Comparison of ENCODE assay signal across 24 cellular contexts in genomic region chr12:48640428-48640827, GRCh38. TPM values are rescaled to one million over a fixed set of nuclear protein-coding genes. Genes with fewer than 3 reads are reported as not detected.
A peak's percentile ranks its signal among the peaks of the same experiment; 100 is the strongest.
DNase-seq lines count a peak whose midpoint lies in the region; ATAC-seq, FAIRE-seq and TF ChIP-seq lines count a peak whose summit lies in the region.
"Had no signal": no experiment of that assay in that cellular context is flagged by ENCODE, and none has a peak within 500 bp of the region (broad histone marks: within the 10 kb centered on the region; RNA-seq: fewer than 3 reads in every experiment).

No MANE protein-coding gene starts in this region.

- no peak overlapping the region for H3K27ac ChIP-seq in A549
- H3K27ac ChIP-seq in RWPE2 (ENCODE audit: poor library complexity, severe bottlenecking), result no peak overlapping the region
- H3K27ac ChIP-seq in endothelial cell of umbilical vein (ENCODE audit: insufficient read depth, low read depth, low read length), result no peak overlapping the region
- H3K27ac ChIP-seq: 22Rv1, BLaER1 had no signal

- no peaks in the 10 kb centered on the region for H4K20me1 ChIP-seq in endothelial cell of umbilical vein (replicated peaks; ENCODE audit: control insufficient read depth, extremely low read depth, insufficient read depth, low read length)
- H4K20me1 ChIP-seq: BLaER1 had no signal

- no peaks in the 10 kb centered on the region for H3K79me2 ChIP-seq in endothelial cell of umbilical vein (ENCODE audit: control insufficient read depth, insufficient read depth, low read length)

- dilution Hi-C loops in endothelial cell of umbilical vein (cut with MboI; ENCODE audit: extremely low pct_ligation_motif_present, low sequenced_read_pairs), result no loop called here

- H3K36me3 ChIP-seq in RWPE2 (ENCODE audit: low read depth) (peaks cover 14% of the 10 kb centered on the region), endothelial cell of umbilical vein (ENCODE audit: control insufficient read depth in 2 of 2, extremely low read depth in 1 of 2, insufficient read depth in 2 of 2, low read length in 2 of 2) (no peaks in the 10 kb centered on the region)

- ATAC-seq in A549 (peak; percentile 40 to 51; a peak in 3 of 6 replicates), RWPE2 (ENCODE audit: low read depth) (0 out of 3 replicates have a peak, but pooled peaks have one; percentile 23)
- ATAC-seq: GM12878 had no signal

- no peak for TF ChIP-seq RAD21 in A549 (conservative IDR thresholded peaks at IDR 0.05 in 1 of 2, IDR thresholded peaks at IDR 0.05 in 1 of 2)

- H3K27me3 ChIP-seq in RWPE2 (ENCODE audit: insufficient read depth, poor library complexity, severe bottlenecking) (no peaks in the 10 kb centered on the region), endothelial cell of umbilical vein (ENCODE audit: control insufficient read depth in 2 of 2, insufficient read depth in 2 of 2, low read length in 2 of 2) (no peaks in the 10 kb centered on the region)
- H3K27me3 ChIP-seq: BE2C, BLaER1 had no signal

- CTCF ChIA-PET in A549 (lab: Yijun Ruan, JAX) (interaction anchor here (1.9 kb wide), 1 partner anchor 21 kb away, joined by 6 read pairs; no protein-coding TSS in a partner anchor), endothelial cell of umbilical vein (lab: Charles Lee) (no interaction called here)

- H3K4me2 ChIP-seq in A549 (no peak overlapping the region), endothelial cell of umbilical vein (ENCODE audit: insufficient read depth, low read length) (no peak overlapping the region)
- H3K4me2 ChIP-seq: BLaER1 had no signal

- POLR2A ChIA-PET in A549 (lab: Yijun Ruan, JAX), result no interaction called here
- POLR2A ChIA-PET in endothelial cell of umbilical vein (lab: Charles Lee), result no interaction called here

- TF ChIP-seq POLR2A in A549 (IDR thresholded peaks at IDR 0.05; ENCODE audit: low read length), result no peak
- no peak for TF ChIP-seq POLR2A in endothelial cell of umbilical vein (IDR thresholded peaks at IDR 0.05; ENCODE audit: low read depth, low read length)

- H3K9me1 ChIP-seq in endothelial cell of umbilical vein (replicated peaks; ENCODE audit: control insufficient read depth, extremely low read depth, insufficient read depth, low read length), result no peaks in the 10 kb centered on the region

- TF ChIP-seq EP300 in A549 (IDR thresholded peaks at IDR 0.05), result no peak

- no peak overlapping the region for H3K9ac ChIP-seq in endothelial cell of umbilical vein (replicated peaks; ENCODE audit: extremely low read depth, insufficient read depth, low read length)
- H3K9ac ChIP-seq: BLaER1 had no signal

- no peak for FAIRE-seq in A549 (lab: Jason Lieb, UNC)
- peak; percentile 18 for FAIRE-seq in endothelial cell of umbilical vein (lab: Jason Lieb, UNC)
- FAIRE-seq: GM12878, GM12892, GM18507 had no signal

- H2AFZ ChIP-seq in endothelial cell of umbilical vein (ENCODE audit: low read depth, low read length), result no peak overlapping the region

- no peaks in the 10 kb centered on the region for H3K9me3 ChIP-seq in A549
- H3K9me3 ChIP-seq in RWPE2 (ENCODE audit: severe bottlenecking), result no peaks in the 10 kb centered on the region
- no peaks in the 10 kb centered on the region for H3K9me3 ChIP-seq in endothelial cell of umbilical vein (replicated peaks; ENCODE audit: control insufficient read depth, insufficient read depth, low read length)
- H3K9me3 ChIP-seq: BE2C had no signal

- no peaks in the 10 kb centered on the region for H3K4me1 ChIP-seq in A549
- H3K4me1 ChIP-seq in RWPE2 (ENCODE audit: insufficient read depth, poor library complexity, severe bottlenecking), result no peaks in the 10 kb centered on the region
- H3K4me1 ChIP-seq in endothelial cell of umbilical vein (ENCODE audit: control insufficient read depth, extremely low read depth, insufficient read depth, low read length), result no peaks in the 10 kb centered on the region
- H3K4me1 ChIP-seq: BE2C, BLaER1 had no signal

- intact Hi-C loops in endothelial cell of umbilical vein (cut with micrococcal nuclease), result no loop called here

- H3K4me3 ChIP-seq in A549 (no peak overlapping the region), RWPE2 (ENCODE audit: severe bottlenecking) (no peak overlapping the region), endothelial cell of umbilical vein (replicated peaks in 1 of 3; ENCODE audit: insufficient read depth in 1 of 3, low read depth in 1 of 3, low read length in 3 of 3) (no peak overlapping the region)
- H3K4me3 ChIP-seq: BLaER1, GM12878 had no signal

- no peak for DNase-seq in A549 (ENCODE audit: low read depth in 1 of 2, low spot score in 1 of 2)
- DNase-seq in RWPE2 (ENCODE audit: low spot score), result no peak
- no peak for DNase-seq in endothelial cell of umbilical vein (ENCODE audit: low read depth, low spot score)
- no peak for DNase-seq in epidermal melanocyte (ENCODE audit: insufficient read length, low spot score)
- DNase-seq in NCI-H524 (lab: John Stamatoyannopoulos, UW), result no peak
- DNase-seq: ACHN; BE2C; C1 segment of cervical spinal cord; CD4-positive, alpha-beta memory T cell; CD4-positive, CD25-positive, alpha-beta regulatory T cell; CD8-positive, alpha-beta memory T cell; COR-L47; DMS 273 treated with DMSO at 0.1 percent for 48 hours; DMS153; DMS53; DMS79; DND-41; EL; GDM1 had no signal

- no peak for TF ChIP-seq CTCF in A549 (IDR thresholded peaks at IDR 0.05)
- no peak for TF ChIP-seq CTCF in RWPE2 (IDR thresholded peaks at IDR 0.05; ENCODE audit: poor library complexity, severe bottlenecking)
- TF ChIP-seq CTCF in endothelial cell of umbilical vein (IDR thresholded peaks at IDR 0.05; ENCODE audit: extremely low read depth in 1 of 2, insufficient read depth in 1 of 2, low read depth in 1 of 2, low read length in 2 of 2), result no peak

- no TSS peak for BruUV-seq in endothelial cell of umbilical vein (replicated peaks; lab: Mats Ljungman, UMichigan)

TF ChIP-seq in A549, 52 proteins besides CTCF, POLR2A, EP300 and RAD21:
- no peak for TF ChIP-seq HDAC2 (IDR thresholded peaks at IDR 0.05)
- no peak for TF ChIP-seq CHD2 (IDR thresholded peaks at IDR 0.05; ENCODE audit: low read length, partially characterized antibody)
- TF ChIP-seq JUNB (IDR thresholded peaks at IDR 0.05), result no peak
- no peak for TF ChIP-seq EHMT2 (IDR thresholded peaks at IDR 0.05; ENCODE audit: low read depth)
- no peak for TF ChIP-seq ESRRA (IDR thresholded peaks at IDR 0.05; ENCODE audit: borderline replicate concordance, low read length)
- no peak for TF ChIP-seq RARB (CRISPR knock-in tag; IDR thresholded peaks at IDR 0.05)
- no peak for TF ChIP-seq GATA3 (IDR thresholded peaks at IDR 0.05; ENCODE audit: borderline replicate concordance)

TF ChIP-seq in endothelial cell of umbilical vein, 7 proteins besides CTCF, POLR2A, EP300 and RAD21:
- TF ChIP-seq FOS (IDR thresholded peaks at IDR 0.05; ENCODE audit: borderline replicate concordance, insufficient read depth, low read length) (no peak), JUN (IDR thresholded peaks at IDR 0.05; ENCODE audit: borderline replicate concordance, insufficient read depth, insufficient read length, low read depth) (no peak), POLR2AphosphoS5 (IDR thresholded peaks at IDR 0.05; ENCODE audit: insufficient read depth, low read depth, low read length) (no peak), GATA2 (IDR thresholded peaks at IDR 0.05; ENCODE audit: insufficient read depth, insufficient read length, low read depth, low read length) (no peak), EZH2 (IDR thresholded peaks at IDR 0.05; ENCODE audit: borderline replicate concordance, low read depth, low read length, severe bottlenecking) (no peak), MYC (IDR thresholded peaks at IDR 0.05; ENCODE audit: low read depth, low read length) (no peak), MAX (IDR thresholded peaks at IDR 0.05; ENCODE audit: insufficient read depth, insufficient read length) (no peak)

RNA-seq across cellular contexts. Expression of gene KANSL2, which starts 41.6 kb away (rescaled TPM):
- polyA plus RNA-seq in A549 (2011; rRNA removed) (59.4 and 62.8 TPM in 2 replicates), A549 (2017; fragmentation: RNase III; extraction: RNeasy Plus Mini Kit Qiagen cat#74134 plus additional on column Dnase treatment) (30.2 to 31.4 TPM (median 30.3 TPM) in 3 replicates), endothelial cell of umbilical vein (27.3 and 30.5 TPM in 2 replicates)
- polyA plus RNA-seq in A549 (2012; cell fraction: cytosol; rRNA removed), result 38.6 and 39.2 TPM in 2 replicates
- 35.2 and 40.2 TPM in 2 replicates for polyA plus RNA-seq in A549 (2012; cell fraction: nucleus; rRNA removed)
- polyA minus RNA-seq in A549 (2011; rRNA and poly(A)+ RNA removed), result 93.9 and 98.2 TPM in 2 replicates
- total RNA-seq in endothelial cell of umbilical vein, result 35.8 and 40.6 TPM in 2 replicates
- polyA plus RNA-seq in endothelial cell of umbilical vein (2011; cell fraction: cytosol; rRNA removed), result 28.8 and 31.9 TPM in 2 replicates
- 81.0 and 88.2 TPM in 2 replicates for polyA plus RNA-seq in endothelial cell of umbilical vein (2011; cell fraction: nucleus; rRNA removed)
- 23.3 and 27.2 TPM in 2 replicates for polyA plus RNA-seq in endothelial cell of umbilical vein (2012)
- 68.6 and 76.2 TPM in 2 replicates for polyA minus RNA-seq in endothelial cell of umbilical vein
- polyA minus RNA-seq in endothelial cell of umbilical vein (2011; cell fraction: cytosol; rRNA and poly(A)+ RNA removed), result 42.7 TPM
- 66.0 and 80.0 TPM in 2 replicates for polyA minus RNA-seq in endothelial cell of umbilical vein (2011; cell fraction: nucleus; rRNA and poly(A)+ RNA removed)
